8 cellular contexts compared by ENCODE assay signal in genomic region chr11:67373916-67374570, GRCh38. TPM values are rescaled to one million over a fixed set of nuclear protein-coding genes. Genes with fewer than 3 reads are reported as not detected.
DNase-seq lines count a peak whose midpoint lies in the region; ATAC-seq and TF ChIP-seq lines count a peak whose summit lies in the region.

No MANE protein-coding gene starts in this region.

- ATAC-seq in GM18873 (IDR thresholded peaks at IDR 0.05; ENCODE audit: low FRiP score, unreplicated experiment): no peak

- H3K4me1 ChIP-seq in esophagus (ENCODE audit: control insufficient read depth in 2 of 2, insufficient read depth in 2 of 2, low read length in 1 of 2) (peaks cover 6 to 34% of the 10 kb centered on the region in 2 donors), mucosa of stomach (ENCODE audit: control insufficient read depth, insufficient read depth, low read length) (peaks cover 42% of the 10 kb centered on the region)

- H3K27ac ChIP-seq in esophagus (ENCODE audit: low read depth in 2 of 2, low read length in 1 of 2): peak overlapping the region; percentile 90 to 92

- DNase-seq in SHP77 (lab: John Stamatoyannopoulos, UW): peak; percentile 57 to 70
- DNase-seq in SHP77 treated with DMSO at 0.1 percent for 48 hours (lab: John Stamatoyannopoulos, UW): no peak
- DNase-seq in MG63: peak; percentile 99
- DNase-seq in activated CD4-positive, alpha-beta T cell treated with anti-CD3 and anti-CD28 coated beads, Interleukin-2, amount 10 ng/mL, durations not matched to agents 7 days and 5 days: peak; percentile 54
- DNase-seq in type B pancreatic cell (ENCODE audit: extremely low spot score, unreplicated experiment): no peak

- H3K27me3 ChIP-seq in MG63: no peaks in the 10 kb centered on the region
- no peaks in the 10 kb centered on the region for H3K27me3 ChIP-seq in esophagus (ENCODE audit: control insufficient read depth in 1 of 2, insufficient read depth in 2 of 2, low read length in 2 of 2)
- peaks cover 2% of the 10 kb centered on the region for H3K27me3 ChIP-seq in mucosa of stomach (ENCODE audit: control insufficient read depth, insufficient read depth, low read length)

- H3K27ac Mint-ChIP-seq in activated CD4-positive, alpha-beta T cell treated with anti-CD3 and anti-CD28 coated beads, Interleukin-2, amount 10 ng/mL, durations not matched to agents 7 days and 5 days: peak overlapping the region; percentile 69
- peak overlapping the region; percentile 96 for H3K27ac Mint-ChIP-seq in type B pancreatic cell

- H3K4me3 Mint-ChIP-seq in activated CD4-positive, alpha-beta T cell treated with anti-CD3 and anti-CD28 coated beads, Interleukin-2, amount 10 ng/mL, durations not matched to agents 7 days and 5 days: peak overlapping the region; percentile 68
- peak overlapping the region; percentile 94 for H3K4me3 Mint-ChIP-seq in type B pancreatic cell

- no peaks in the 10 kb centered on the region for H3K9me3 Mint-ChIP-seq in activated CD4-positive, alpha-beta T cell treated with anti-CD3 and anti-CD28 coated beads, Interleukin-2, amount 10 ng/mL, durations not matched to agents 7 days and 5 days
- H3K9me3 Mint-ChIP-seq in type B pancreatic cell: no peaks in the 10 kb centered on the region

- 5 to 6% methylated on average over 28 of the region's 28 CpGs for WGBS in esophagus, 2 donors

- POLR2A ChIA-PET in activated CD4-positive, alpha-beta T cell treated with anti-CD3 and anti-CD28 coated beads, Interleukin-2, amount 10 ng/mL, durations not matched to agents 7 days and 5 days (lab: Charles Lee): no interaction called here

- CTCF ChIA-PET in activated CD4-positive, alpha-beta T cell treated with anti-CD3 and anti-CD28 coated beads, Interleukin-2, amount 10 ng/mL, durations not matched to agents 7 days and 5 days (lab: Charles Lee): interaction anchor here (1.3 to 38.4 kb wide), 4 partner anchors 11 to 120 kb away, joined by 3 to 841 read pairs (median 422); partner anchors contain the start of genes CLCF1, POLD4, PPP1CA and RAD9A

- H3K4me1 Mint-ChIP-seq in activated CD4-positive, alpha-beta T cell treated with anti-CD3 and anti-CD28 coated beads, Interleukin-2, amount 10 ng/mL, durations not matched to agents 7 days and 5 days: peaks cover 30% of the 10 kb centered on the region
- H3K4me1 Mint-ChIP-seq in type B pancreatic cell (ENCODE audit: unreplicated experiment): peaks cover 43% of the 10 kb centered on the region

- H3K36me3 ChIP-seq in MG63 (peaks cover 14% of the 10 kb centered on the region), esophagus (ENCODE audit: control insufficient read depth in 2 of 2, insufficient read depth in 2 of 2, low read length in 1 of 2) (no peaks in the 10 kb centered on the region), mucosa of stomach (ENCODE audit: control insufficient read depth, insufficient read depth, low read length) (no peaks in the 10 kb centered on the region)

- peaks cover 67% of the 10 kb centered on the region for H3K27me3 Mint-ChIP-seq in activated CD4-positive, alpha-beta T cell treated with anti-CD3 and anti-CD28 coated beads, Interleukin-2, amount 10 ng/mL, durations not matched to agents 7 days and 5 days
- peaks cover 33% of the 10 kb centered on the region for H3K27me3 Mint-ChIP-seq in type B pancreatic cell

- TF ChIP-seq CTCF in type B pancreatic cell (conservative IDR thresholded peaks at IDR 0.05): peak; percentile 65

- no peaks in the 10 kb centered on the region for H3K36me3 Mint-ChIP-seq in activated CD4-positive, alpha-beta T cell treated with anti-CD3 and anti-CD28 coated beads, Interleukin-2, amount 10 ng/mL, durations not matched to agents 7 days and 5 days (ENCODE audit: low read depth)
- no peaks in the 10 kb centered on the region for H3K36me3 Mint-ChIP-seq in type B pancreatic cell

- H3K4me3 ChIP-seq in MG63 (peak overlapping the region; percentile 63), esophagus (ENCODE audit: low read depth in 1 of 2, low read length in 2 of 2) (peak overlapping the region; percentile 17 to 52), mucosa of stomach (ENCODE audit: low read length) (peak overlapping the region; percentile 46)

- H3K9me3 ChIP-seq in MG63 (no peaks in the 10 kb centered on the region), esophagus (ENCODE audit: control insufficient read depth in 2 of 2, insufficient read depth in 1 of 2, low read depth in 1 of 2, low read length in 1 of 2) (no peaks in the 10 kb centered on the region), mucosa of stomach (ENCODE audit: control insufficient read depth, low read length) (no peaks in the 10 kb centered on the region)

- peak overlapping the region; percentile 84 for H3K9ac ChIP-seq in mucosa of stomach (ENCODE audit: low read length)

RNA-seq across cellular contexts. Expression of gene CLCF1, which starts 0.6 kb away (rescaled TPM):
- 6.4 and 7.7 TPM in 2 replicates for total RNA-seq in MG63 (2014; rRNA removed; shearing (Covaris generic); ENCODE audit: low replicate concordance)
- under 1 TPM; 0.10 to 0.17 TPM for total RNA-seq in activated CD4-positive, alpha-beta T cell treated with anti-CD3 and anti-CD28 coated beads, Interleukin-2, amount 10 ng/mL, durations not matched to agents 7 days and 5 days
- polyA plus RNA-seq in esophagus: 1 to 10 TPM; 1.4 to 2.2 TPM
- total RNA-seq in type B pancreatic cell (ENCODE audit: low replicate concordance): 3.2 and 6.7 TPM in 2 replicates

RNA-seq across cellular contexts. Expression of gene RAD9A, which starts 17.7 kb away (rescaled TPM):
- 1.7 and 17.6 TPM in 2 replicates for total RNA-seq in MG63 (2014; rRNA removed; shearing (Covaris generic); ENCODE audit: low replicate concordance)
- total RNA-seq in activated CD4-positive, alpha-beta T cell treated with anti-CD3 and anti-CD28 coated beads, Interleukin-2, amount 10 ng/mL, durations not matched to agents 7 days and 5 days: 10 to 100 TPM; 49.3 to 53.7 TPM
- 10 to 100 TPM; 17.5 to 26.2 TPM for polyA plus RNA-seq in esophagus
- total RNA-seq in type B pancreatic cell (ENCODE audit: low replicate concordance): 29.5 and 41.2 TPM in 2 replicates

RNA-seq across cellular contexts. Expression of gene POLD4, which starts 20.7 kb away (rescaled TPM):
- total RNA-seq in MG63 (2014; rRNA removed; shearing (Covaris generic); ENCODE audit: low replicate concordance): 17.3 and 40.1 TPM in 2 replicates
- 10 to 100 TPM; 52.7 to 53.7 TPM for total RNA-seq in activated CD4-positive, alpha-beta T cell treated with anti-CD3 and anti-CD28 coated beads, Interleukin-2, amount 10 ng/mL, durations not matched to agents 7 days and 5 days
- polyA plus RNA-seq in esophagus: 100 to 1,000 TPM; 112 to 114 TPM
- total RNA-seq in type B pancreatic cell (ENCODE audit: low replicate concordance): 15.0 and 29.4 TPM in 2 replicates

RNA-seq across cellular contexts. Expression of gene PPP1CA, which starts 27.6 kb away (rescaled TPM):
- 244 and 262 TPM in 2 replicates for total RNA-seq in MG63 (2014; rRNA removed; shearing (Covaris generic); ENCODE audit: low replicate concordance)
- 100 to 1,000 TPM; 301 to 331 TPM for total RNA-seq in activated CD4-positive, alpha-beta T cell treated with anti-CD3 and anti-CD28 coated beads, Interleukin-2, amount 10 ng/mL, durations not matched to agents 7 days and 5 days
- 100 to 1,000 TPM; 105 to 149 TPM for polyA plus RNA-seq in esophagus
- total RNA-seq in type B pancreatic cell (ENCODE audit: low replicate concordance): 137 TPM in 2 replicates

RNA-seq across cellular contexts. Expression of gene TBC1D10C, which starts 29.8 kb away (rescaled TPM):
- not detected in 2 replicates for total RNA-seq in MG63 (2014; rRNA removed; shearing (Covaris generic); ENCODE audit: low replicate concordance)
- 100 to 1,000 TPM; 256 to 323 TPM for total RNA-seq in activated CD4-positive, alpha-beta T cell treated with anti-CD3 and anti-CD28 coated beads, Interleukin-2, amount 10 ng/mL, durations not matched to agents 7 days and 5 days
- 1 to 10 TPM; 3.9 to 6.2 TPM for polyA plus RNA-seq in esophagus
- total RNA-seq in type B pancreatic cell (ENCODE audit: low replicate concordance): 0.87 TPM in 1 of 2 replicates, not detected in the other

Comparison
In these comparisons a context has a peak if more than half of its experiments do, and no peak if none do; other contexts are left out.
1. DNase-seq: peak in SHP77 (2 of 2), MG63 (single experiment) and activated CD4-positive, alpha-beta T cell treated with anti-CD3 and anti-CD28 coated beads, Interleukin-2, amount 10 ng/mL, durations not matched to agents 7 days and 5 days (single experiment); none in SHP77 treated with DMSO at 0.1 percent for 48 hours (single experiment) and type B pancreatic cell (single experiment).
2. Peak in every context shown above with its lines, with median percentiles within 50 percentile points of each other: H3K4me3 ChIP-seq.